Comparison of ENCODE assay signal across 20 cellular contexts in the genomic region with DNA sequence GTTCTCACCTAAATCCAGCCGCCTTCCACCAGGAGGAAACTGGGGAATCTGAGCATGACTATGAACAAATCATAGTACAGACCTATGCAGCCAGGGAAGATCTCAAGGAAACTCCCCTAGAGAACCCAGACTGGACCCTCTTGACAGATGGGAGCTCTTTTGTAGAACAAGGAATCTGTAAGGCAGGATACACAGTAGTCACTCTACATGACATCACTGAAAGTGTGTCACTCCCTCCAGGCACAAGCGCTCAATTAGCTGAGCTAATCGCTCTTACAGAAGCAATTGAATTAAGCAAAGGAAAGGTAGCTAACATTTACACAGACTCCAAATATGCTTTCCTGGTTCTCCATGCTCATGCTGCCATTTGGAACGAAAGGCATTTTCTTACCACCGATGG. TPM values are rescaled to one million over a fixed set of nuclear protein-coding genes. Genes with fewer than 3 reads are reported as not detected.
A peak's percentile ranks its signal among the peaks of the same experiment; 100 is the strongest.
DNase-seq lines count a peak whose midpoint lies in the region; ATAC-seq and TF ChIP-seq lines count a peak whose summit lies in the region.
"Had no signal": no experiment of that assay in that cellular context is flagged by ENCODE, and none has a peak within 500 bp of the region (broad histone marks: within the 10 kb centered on the region; RNA-seq: fewer than 3 reads in every experiment).

No MANE protein-coding gene starts in this region.

- no peak for ATAC-seq in stimulated activated memory B cell treated with anti-CD40 and anti-IgM and Interleukin-4, amounts not matched to agents 10 μg/mL and 1 μg/mL and 100 μg/mL, for 72 hours
- no peak for ATAC-seq in GM18505 (IDR thresholded peaks at IDR 0.05; ENCODE audit: unreplicated experiment)
- ATAC-seq in HG03442 (IDR thresholded peaks at IDR 0.05; ENCODE audit: unreplicated experiment) = no peak
- ATAC-seq: GM23338, HCT116 had no signal

- no peaks in the 10 kb centered on the region for H3K4me1 ChIP-seq in CD8-positive, alpha-beta memory T cell (ENCODE audit: insufficient read depth, low read length)
- H3K4me1 ChIP-seq: Caco-2 had no signal

- POLR2A ChIA-PET in CD8-positive, alpha-beta memory T cell (lab: Charles Lee) = no interaction called here

- DNase-seq in activated T-cell treated with anti-CD3 and anti-CD28 coated beads, Interleukin-2, amount 50 U/mL, for 24 hours = no peak
- no peak for DNase-seq in activated T-cell treated with anti-CD3 and anti-CD28 coated beads for 4 hours
- no peak for DNase-seq in CD8-positive, alpha-beta memory T cell
- peak; percentile 10 for DNase-seq in cerebellum (ENCODE audit: low spot score)
- peak; percentile 17 for DNase-seq in retina
- DNase-seq: Caco-2; DMS153; NCI-H187 treated with DMSO at 0.1 percent for 48 hours; NCI-H345; NCI-H526; NK-92 treated with Interleukin-12 subunit alpha and Interleukin-12 subunit beta, amount 100 ng/mL, for 24 hours; OCI-M1; SIG-M5 had no signal

- no peaks in the 10 kb centered on the region for H3K27me3 Mint-ChIP-seq in activated T-cell treated with anti-CD3 and anti-CD28 coated beads, Interleukin-2, amount 50 U/mL, for 24 hours
- H3K27me3 Mint-ChIP-seq in CD8-positive, alpha-beta memory T cell = peaks cover 0 to 2% of the 10 kb centered on the region in 2 donors
- H3K27me3 Mint-ChIP-seq in stimulated activated memory B cell treated with anti-CD40 and anti-IgM and Interleukin-4, amounts not matched to agents 10 μg/mL and 1 μg/mL and 100 μg/mL, for 72 hours = no peaks in the 10 kb centered on the region

- H3K4me3 Mint-ChIP-seq in activated T-cell treated with anti-CD3 and anti-CD28 coated beads, Interleukin-2, amount 50 U/mL, for 24 hours = no peak overlapping the region
- H3K4me3 Mint-ChIP-seq in CD8-positive, alpha-beta memory T cell = no peak overlapping the region
- H3K4me3 Mint-ChIP-seq in stimulated activated memory B cell treated with anti-CD40 and anti-IgM and Interleukin-4, amounts not matched to agents 10 μg/mL and 1 μg/mL and 100 μg/mL, for 72 hours = no peak overlapping the region
- H3K4me3 Mint-ChIP-seq: GM23338 had no signal

- CTCF ChIA-PET in CD8-positive, alpha-beta memory T cell (lab: Charles Lee) = no interaction called here

- peaks cover 35% of the 10 kb centered on the region for H3K4me1 Mint-ChIP-seq in activated T-cell treated with anti-CD3 and anti-CD28 coated beads, Interleukin-2, amount 50 U/mL, for 24 hours (ENCODE audit: low read depth)
- peaks cover 31 to 66% (median 44%) of the 10 kb centered on the region in 3 donors for H3K4me1 Mint-ChIP-seq in CD8-positive, alpha-beta memory T cell
- peaks cover 19% of the 10 kb centered on the region for H3K4me1 Mint-ChIP-seq in stimulated activated memory B cell treated with anti-CD40 and anti-IgM and Interleukin-4, amounts not matched to agents 10 μg/mL and 1 μg/mL and 100 μg/mL, for 72 hours

- peak overlapping the region; percentile 41 for H3K27ac Mint-ChIP-seq in activated T-cell treated with anti-CD3 and anti-CD28 coated beads, Interleukin-2, amount 50 U/mL, for 24 hours
- H3K27ac Mint-ChIP-seq in CD8-positive, alpha-beta memory T cell = peak overlapping the region in 7 of 8 donors; percentile 20 to 63 (median 43)
- no peak overlapping the region for H3K27ac Mint-ChIP-seq in stimulated activated memory B cell treated with anti-CD40 and anti-IgM and Interleukin-4, amounts not matched to agents 10 μg/mL and 1 μg/mL and 100 μg/mL, for 72 hours
- H3K27ac Mint-ChIP-seq: GM23338 had no signal

- H3K27ac ChIP-seq in CD8-positive, alpha-beta memory T cell (ENCODE audit: low read depth, low read length) = no peak overlapping the region
- H3K27ac ChIP-seq: BLaER1 treated with 17β-estradiol and CSF1 and Interleukin-3, amounts not matched to agents 10 nM and 100 nM had no signal

- peaks cover 72% of the 10 kb centered on the region for H3K36me3 Mint-ChIP-seq in activated T-cell treated with anti-CD3 and anti-CD28 coated beads, Interleukin-2, amount 50 U/mL, for 24 hours (ENCODE audit: low read depth)
- peaks cover 9 to 37% (median 15%) of the 10 kb centered on the region in 3 donors for H3K36me3 Mint-ChIP-seq in CD8-positive, alpha-beta memory T cell
- peaks cover 34% of the 10 kb centered on the region for H3K36me3 Mint-ChIP-seq in stimulated activated memory B cell treated with anti-CD40 and anti-IgM and Interleukin-4, amounts not matched to agents 10 μg/mL and 1 μg/mL and 100 μg/mL, for 72 hours

- no peaks in the 10 kb centered on the region for H3K9me3 ChIP-seq in CD8-positive, alpha-beta memory T cell (ENCODE audit: low read length)
- H3K9me3 ChIP-seq: Caco-2 had no signal

- no peaks in the 10 kb centered on the region for H3K27me3 ChIP-seq in CD8-positive, alpha-beta memory T cell (ENCODE audit: insufficient read depth, low read length, poor library complexity, severe bottlenecking)
- H3K27me3 ChIP-seq: BLaER1 treated with 17β-estradiol and CSF1 and Interleukin-3, amounts not matched to agents 10 nM and 100 nM had no signal

- H3K36me3 ChIP-seq in CD8-positive, alpha-beta memory T cell (ENCODE audit: insufficient read depth, low read length) = no peaks in the 10 kb centered on the region

- H3K9me3 Mint-ChIP-seq in activated T-cell treated with anti-CD3 and anti-CD28 coated beads, Interleukin-2, amount 50 U/mL, for 24 hours = peaks cover 9% of the 10 kb centered on the region
- peaks cover 0 to 13% (median 7%) of the 10 kb centered on the region in 5 donors for H3K9me3 Mint-ChIP-seq in CD8-positive, alpha-beta memory T cell
- H3K9me3 Mint-ChIP-seq in stimulated activated memory B cell treated with anti-CD40 and anti-IgM and Interleukin-4, amounts not matched to agents 10 μg/mL and 1 μg/mL and 100 μg/mL, for 72 hours = peaks cover 9% of the 10 kb centered on the region

- TF ChIP-seq POLR2A in GM18505 (IDR thresholded peaks at IDR 0.05; ENCODE audit: borderline replicate concordance, extremely low read depth, insufficient read depth, insufficient read length) = no peak

- H3K4me3 ChIP-seq in CD8-positive, alpha-beta memory T cell (ENCODE audit: low read length) = no peak overlapping the region
- H3K4me3 ChIP-seq: BLaER1 treated with 17β-estradiol and CSF1 and Interleukin-3, amounts not matched to agents 10 nM and 100 nM; GM23338 had no signal

RNA-seq across cellular contexts. Expression of gene PLN, which starts 36.8 kb away (rescaled TPM):
- total RNA-seq in CD8-positive, alpha-beta memory T cell = not detected
- polyA plus RNA-seq in CD8-positive, alpha-beta memory T cell = 0.49 TPM
- 0.45 TPM for total RNA-seq in cerebellum
- total RNA-seq: Caco-2, GM23338, RPMI7951 had no signal

Comparison
In these comparisons a context has a peak if more than half of its experiments do, and no peak if none do; other contexts are left out.
1. DNase-seq: peak in cerebellum (single experiment) and retina (single experiment); none in activated T-cell treated with anti-CD3 and anti-CD28 coated beads, Interleukin-2, amount 50 U/mL, for 24 hours (single experiment), activated T-cell treated with anti-CD3 and anti-CD28 coated beads for 4 hours (single experiment) and CD8-positive, alpha-beta memory T cell (0 of 5).